10 cellular contexts compared by ENCODE assay signal in genomic region chr6:7543761-7544424, GRCh38. TPM values are rescaled to one million over a fixed set of nuclear protein-coding genes. Genes with fewer than 3 reads are reported as not detected.
DNase-seq lines count a peak whose midpoint lies in the region; ATAC-seq and TF ChIP-seq lines count a peak whose summit lies in the region.
"Had no signal": no experiment of that assay in that cellular context is flagged by ENCODE, and none has a peak within 500 bp of the region (broad histone marks: within the 10 kb centered on the region; RNA-seq: fewer than 3 reads in every experiment).

No MANE protein-coding gene starts in this region.

- DNase-seq in DMS53 (lab: John Stamatoyannopoulos, UW) (peak; percentile 56), DMS53 treated with DMSO at 0.1 percent for 48 hours (lab: John Stamatoyannopoulos, UW; ENCODE audit: unreplicated experiment) (no peak), sciatic nerve (ENCODE audit: low spot score) (no peak), ACHN (no peak), GM13977 (ENCODE audit: low spot score) (no peak)
- no peak for DNase-seq in stimulated activated naive CD4-positive, alpha-beta T cell treated with Interleukin-2 at 50 U/mL for 16 hours (lab: John Stamatoyannopoulos, UW)
- DNase-seq: effector memory CD8-positive, alpha-beta T cell had no signal

- no peaks in the 10 kb centered on the region for H3K9me3 ChIP-seq in iPS-18a (ENCODE audit: control insufficient read depth, low read depth, low read length)

- peak; percentile 9 for ATAC-seq in sciatic nerve
- ATAC-seq: effector memory CD8-positive, alpha-beta T cell had no signal

- intact Hi-C loops in sciatic nerve (cut with DNase I) = no loop called here

- TF ChIP-seq CTCF in VCaP (conservative IDR thresholded peaks at IDR 0.05) = no peak
- TF ChIP-seq CTCF in GM13977 (IDR thresholded peaks at IDR 0.05; ENCODE audit: extremely low read depth, insufficient read depth, missing control alignments) = no peak

- no peaks in the 10 kb centered on the region for H3K36me3 ChIP-seq in iPS-18a (ENCODE audit: control insufficient read depth, low read depth, low read length)

- in situ Hi-C loops in ACHN (cut with HindIII; ENCODE audit: low pct_ligation_motif_present, low pct_unique_long_range_greater_than_20kb, low sequenced_read_pairs) = no loop called here
- in situ Hi-C loops in GM13977 (cut with MboI; ENCODE audit: low pct_unique_long_range_greater_than_20kb, low sequenced_read_pairs, unreplicated experiment) = no loop called here

- H3K9ac ChIP-seq in iPS-18a (ENCODE audit: low read length) = peak overlapping the region; percentile 52

- H3K27me3 ChIP-seq in iPS-18a (ENCODE audit: control insufficient read depth, insufficient read depth, low read length) = peaks cover 50% of the 10 kb centered on the region

- H3K4me1 ChIP-seq in iPS-18a (ENCODE audit: control insufficient read depth, low read depth, low read length) = peaks cover 42% of the 10 kb centered on the region

- H3K27ac ChIP-seq in VCaP = peak overlapping the region; percentile 76; the same call in 1 of the 2 replicates
- H3K27ac ChIP-seq in iPS-18a (ENCODE audit: low read length) = no peak overlapping the region
- H3K27ac ChIP-seq: 22Rv1 had no signal

- H3K4me3 ChIP-seq in iPS-18a (ENCODE audit: low read length) = peak overlapping the region; percentile 79

RNA-seq across cellular contexts. Expression of gene DSP, which starts 2.4 kb away (rescaled TPM):
- total RNA-seq in sciatic nerve = 7.2 TPM

RNA-seq across cellular contexts. Expression of gene SNRNP48, which starts 46.1 kb away (rescaled TPM):
- total RNA-seq in sciatic nerve = 14.6 TPM
